Comparison of ENCODE assay signal across 20 cellular contexts in genomic region chr7:646951-647350, GRCh38.
"Had no signal": no experiment of that assay in that cellular context is flagged by ENCODE, and none has a peak within 500 bp of the region (broad histone marks: within the 10 kb centered on the region; RNA-seq: fewer than 3 reads in every experiment).

No MANE protein-coding gene starts in this region.

- H3K4me1 Mint-ChIP-seq: natural killer cell, neural crest cell had no signal

- ATAC-seq: effector memory CD8-positive, alpha-beta T cell; gastroesophageal sphincter; left lobe of liver; natural killer cell; psoas muscle; sciatic nerve had no signal

- H3K27ac Mint-ChIP-seq: dendritic cell treated with granulocyte-macrophage colony-stimulating factor and Interleukin-4, amounts not matched to agents 40 ng/mL and 50 ng/mL, for 4 days; effector memory CD8-positive, alpha-beta T cell; type B pancreatic cell had no signal

- H3K4me3 Mint-ChIP-seq: dendritic cell treated with granulocyte-macrophage colony-stimulating factor and Interleukin-4, amounts not matched to agents 40 ng/mL and 50 ng/mL, for 4 days; effector memory CD8-positive, alpha-beta T cell; natural killer cell; neural crest cell; type B pancreatic cell had no signal

- H3K27me3 ChIP-seq: esophagus squamous epithelium, gastroesophageal sphincter, uterus had no signal

- H3K4me1 ChIP-seq: esophagus squamous epithelium, parathyroid adenoma, psoas muscle, uterus had no signal

- H3K9me3 ChIP-seq: uterus had no signal

- H3K36me3 ChIP-seq: esophagus squamous epithelium, gastroesophageal sphincter, uterus had no signal

- H3K36me3 Mint-ChIP-seq: natural killer cell had no signal

- DNase-seq: cerebellar nuclear complex; effector memory CD8-positive, alpha-beta T cell; esophagus squamous epithelium; foreskin fibroblast; glutamatergic neuron; natural killer cell; occipital lobe; psoas muscle; retina; stimulated activated CD4-positive, alpha-beta T cell treated with anti-CD3 and anti-CD28 coated beads, Interleukin-2, amount 100 ng/mL, for 24 hours; stimulated activated CD4-positive, alpha-beta T cell treated with anti-CD3 and anti-CD28 coated beads, Interleukin-4, amount 100 ng/mL, for 4 hours; stimulated activated naive CD4-positive, alpha-beta T cell; uterus had no signal

- H3K4me3 ChIP-seq: esophagus squamous epithelium, gastroesophageal sphincter, psoas muscle, uterus had no signal

- H3K27ac ChIP-seq: esophagus squamous epithelium, gastroesophageal sphincter, parathyroid adenoma, psoas muscle, uterus had no signal

- H3K27me3 Mint-ChIP-seq: dendritic cell treated with granulocyte-macrophage colony-stimulating factor and Interleukin-4, amounts not matched to agents 40 ng/mL and 50 ng/mL, for 4 days; effector memory CD8-positive, alpha-beta T cell; type B pancreatic cell had no signal
